ENCODE assay signal across 1 cellular context in genomic region chr5:172276214-172276613, GRCh38.
A peak's percentile ranks its signal among the peaks of the same experiment; 100 is the strongest.
TF ChIP-seq lines count a peak whose summit lies in the region.

No MANE protein-coding gene starts in this region.

TF ChIP-seq in HepG2, 621 proteins besides CTCF, POLR2A, EP300 and RAD21 (continued from another document):
- TF ChIP-seq SAP130 (CRISPR knock-in tag; IDR thresholded peaks at IDR 0.05; ENCODE audit: low read depth), result peak; percentile 31; the same call in 1 of the 2 replicates
- 0 out of 2 replicates have a peak, but pooled peaks have one; percentile 70 for TF ChIP-seq ZNF878 (CRISPR knock-in tag; IDR thresholded peaks at IDR 0.05)
- TF ChIP-seq ZNF274 (CRISPR knock-in tag; IDR thresholded peaks at IDR 0.05), result no peak
- TF ChIP-seq CEBPB (IDR thresholded peaks at IDR 0.05; ENCODE audit: borderline replicate concordance, low read depth, low read length), result peak; percentile 19; the same call in 1 of the 2 replicates
- TF ChIP-seq ARNTL (CRISPR knock-in tag; IDR thresholded peaks at IDR 0.05), result no peak
- no peak for TF ChIP-seq ZNF431 (CRISPR knock-in tag; IDR thresholded peaks at IDR 0.05; ENCODE audit: borderline replicate concordance, low read depth)
- TF ChIP-seq SRSF4 (IDR thresholded peaks at IDR 0.05; ENCODE audit: low read depth, low read length, poor library complexity, severe bottlenecking), result no peak
- TF ChIP-seq FOSL2 (CRISPR knock-in tag; IDR thresholded peaks at IDR 0.05), result peak; percentile 88
- no peak for TF ChIP-seq CREB1 (IDR thresholded peaks at IDR 0.05)
- TF ChIP-seq CREB1 (CRISPR knock-in tag; IDR thresholded peaks at IDR 0.05), result peak; percentile 53; the same call in 1 of the 2 replicates
- peak; percentile 58; the same call in 1 of the 2 replicates for TF ChIP-seq GATAD2A (CRISPR knock-in tag; IDR thresholded peaks at IDR 0.05)
- no peak for TF ChIP-seq GMEB2 (CRISPR knock-in tag; IDR thresholded peaks at IDR 0.05; ENCODE audit: low read depth)
- TF ChIP-seq, protein P1, sequence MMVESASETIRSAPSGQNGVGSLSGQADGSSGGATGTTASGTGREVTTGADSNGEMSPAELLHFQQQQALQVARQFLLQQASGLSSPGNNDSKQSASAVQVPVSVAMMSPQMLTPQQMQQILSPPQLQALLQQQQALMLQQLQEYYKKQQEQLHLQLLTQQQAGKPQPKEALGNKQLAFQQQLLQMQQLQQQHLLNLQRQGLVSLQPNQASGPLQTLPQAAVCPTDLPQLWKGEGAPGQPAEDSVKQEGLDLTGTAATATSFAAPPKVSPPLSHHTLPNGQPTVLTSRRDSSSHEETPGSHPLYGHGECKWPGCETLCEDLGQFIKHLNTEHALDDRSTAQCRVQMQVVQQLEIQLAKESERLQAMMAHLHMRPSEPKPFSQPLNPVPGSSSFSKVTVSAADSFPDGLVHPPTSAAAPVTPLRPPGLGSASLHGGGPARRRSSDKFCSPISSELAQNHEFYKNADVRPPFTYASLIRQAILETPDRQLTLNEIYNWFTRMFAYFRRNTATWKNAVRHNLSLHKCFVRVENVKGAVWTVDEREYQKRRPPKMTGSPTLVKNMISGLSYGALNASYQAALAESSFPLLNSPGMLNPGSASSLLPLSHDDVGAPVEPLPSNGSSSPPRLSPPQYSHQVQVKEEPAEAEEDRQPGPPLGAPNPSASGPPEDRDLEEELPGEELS (CRISPR knock-in tag; IDR thresholded peaks at IDR 0.05), result 0 out of 2 replicates have a peak, but pooled peaks have one; percentile 33
- TF ChIP-seq GZF1 (CRISPR knock-in tag; IDR thresholded peaks at IDR 0.05), result no peak
- TF ChIP-seq POLR2AphosphoS5 (IDR thresholded peaks at IDR 0.05; ENCODE audit: low read depth, low read length), result no peak
- TF ChIP-seq, protein P2, sequence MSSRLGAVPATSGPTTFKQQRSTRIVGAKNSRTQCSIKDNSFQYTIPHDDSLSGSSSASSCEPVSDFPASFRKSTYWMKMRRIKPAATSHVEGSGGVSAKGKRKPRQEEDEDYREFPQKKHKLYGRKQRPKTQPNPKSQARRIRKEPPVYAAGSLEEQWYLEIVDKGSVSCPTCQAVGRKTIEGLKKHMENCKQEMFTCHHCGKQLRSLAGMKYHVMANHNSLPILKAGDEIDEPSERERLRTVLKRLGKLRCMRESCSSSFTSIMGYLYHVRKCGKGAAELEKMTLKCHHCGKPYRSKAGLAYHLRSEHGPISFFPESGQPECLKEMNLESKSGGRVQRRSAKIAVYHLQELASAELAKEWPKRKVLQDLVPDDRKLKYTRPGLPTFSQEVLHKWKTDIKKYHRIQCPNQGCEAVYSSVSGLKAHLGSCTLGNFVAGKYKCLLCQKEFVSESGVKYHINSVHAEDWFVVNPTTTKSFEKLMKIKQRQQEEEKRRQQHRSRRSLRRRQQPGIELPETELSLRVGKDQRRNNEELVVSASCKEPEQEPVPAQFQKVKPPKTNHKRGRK (CRISPR knock-in tag; IDR thresholded peaks at IDR 0.05), result no peak
- no peak for TF ChIP-seq HNF4A (CRISPR knock-in tag; IDR thresholded peaks at IDR 0.05)
- no peak for TF ChIP-seq TP53 (CRISPR knock-in tag; conservative IDR thresholded peaks at IDR 0.05)
